ENCODE assay signal across 22 cellular contexts in genomic region chr6:25995507-25995906, GRCh38. TPM values are rescaled to one million over a fixed set of nuclear protein-coding genes. Genes with fewer than 3 reads are reported as not detected.
DNase-seq lines count a peak whose midpoint lies in the region; ATAC-seq, FAIRE-seq and TF ChIP-seq lines count a peak whose summit lies in the region.
"Had no signal": no experiment of that assay in that cellular context is flagged by ENCODE, and none has a peak within 500 bp of the region (broad histone marks: within the 10 kb centered on the region; RNA-seq: fewer than 3 reads in every experiment).

No MANE protein-coding gene starts in this region.

- H3K4me3 ChIP-seq in SU-DHL-6 (ENCODE audit: insufficient read depth, low read length, poor library complexity, severe bottlenecking) (no peak overlapping the region), small intestine (ENCODE audit: low read depth in 1 of 2, low read length in 2 of 2) (no peak overlapping the region)
- H3K4me3 ChIP-seq: adrenal gland, spleen had no signal

- peaks cover 40% of the 10 kb centered on the region for H3F3A ChIP-seq in SU-DHL-6 (ENCODE audit: insufficient read depth)

- FAIRE-seq in GM12891 (lab: Jason Lieb, UNC) (peak; percentile 83), small intestine (lab: Jason Lieb, UNC) (no peak)

- no peaks in the 10 kb centered on the region for H3K4me1 ChIP-seq in small intestine (ENCODE audit: control insufficient read depth in 2 of 2, insufficient read depth in 1 of 2, low read depth in 1 of 2, low read length in 1 of 2)

- peaks cover 8% of the 10 kb centered on the region for H3K36me3 ChIP-seq in SU-DHL-6 (ENCODE audit: low read length)
- H3K36me3 ChIP-seq in small intestine (ENCODE audit: control insufficient read depth in 2 of 2, insufficient read depth in 2 of 2, low read length in 2 of 2) = peaks cover 2 to 4% of the 10 kb centered on the region in 2 donors

- no peaks in the 10 kb centered on the region for H4K20me1 ChIP-seq in SU-DHL-6 (ENCODE audit: low read depth, low read length)

- no peak for TF ChIP-seq CTCF in SU-DHL-6 (IDR thresholded peaks at IDR 0.05; ENCODE audit: insufficient read depth, low read length, poor library complexity, severe bottlenecking)

- peaks cover 15% of the 10 kb centered on the region; the same call in 1 of the 2 replicates for H3K79me2 ChIP-seq in SU-DHL-6 (ENCODE audit: insufficient read depth, low read length)

- no peak overlapping the region for H3K9ac ChIP-seq in SU-DHL-6 (ENCODE audit: low read length)

- H3K9me3 ChIP-seq in SU-DHL-6 (ENCODE audit: insufficient read depth, low read length) (no peaks in the 10 kb centered on the region), small intestine (ENCODE audit: control insufficient read depth, low read depth) (no peaks in the 10 kb centered on the region)
- H3K9me3 ChIP-seq: adrenal gland, neutrophil, spleen had no signal

- no peaks in the 10 kb centered on the region for H3K9me2 ChIP-seq in SU-DHL-6 (replicated peaks; ENCODE audit: insufficient read depth, low read length)

- DNase-seq in GM12891 (ENCODE audit: insufficient read length, low spot score) (no peak), kidney tubule cell (ENCODE audit: low spot score) (peak; percentile 31), small intestine (no peak), NCI-H2196 treated with DMSO at 0.1 percent for 48 hours (lab: John Stamatoyannopoulos, UW; ENCODE audit: unreplicated experiment) (no peak)
- DNase-seq in activated effector memory CD4-positive, alpha-beta T cell treated with anti-CD3 and anti-CD28 coated beads, Interleukin-2, amount 50 U/mL, for 16 hours = no peak
- DNase-seq: activated CD4-positive, alpha-beta T cell treated with anti-CD3 and anti-CD28 coated beads, Interleukin-2, amount 50 U/mL, for 1 hour; activated CD8-positive, alpha-beta memory T cell treated with anti-CD3 and anti-CD28 coated beads, Interleukin-2, amount 50 U/mL, for 48 hours; activated effector memory CD4-positive, alpha-beta T cell treated with Interleukin-2 at 50 U/mL for 16 hours; adrenal gland; CD8-positive, alpha-beta memory T cell; dermis blood vessel endothelial cell; DND-41; left ventricle myocardium superior; NCI-H2171 treated with DMSO at 0.1 percent for 48 hours; NCI-H69; spleen; stimulated activated CD4-positive, alpha-beta T cell treated with anti-CD3 and anti-CD28 coated beads, Interleukin-4, amount 100 ng/mL, for 24 hours; stimulated activated naive CD8-positive, alpha-beta T cell treated with anti-CD3 and anti-CD28 coated beads, Interleukin-15, amount 100 ng/mL, for 72 hours; trophoblast cell had no signal

- no peaks in the 10 kb centered on the region for H3K27me3 ChIP-seq in SU-DHL-6 (ENCODE audit: low read length)
- no peaks in the 10 kb centered on the region for H3K27me3 ChIP-seq in small intestine (ENCODE audit: control insufficient read depth in 2 of 2, insufficient read depth in 2 of 2, low read length in 2 of 2)
- H3K27me3 ChIP-seq: adrenal gland, neutrophil, spleen had no signal

- H2AFZ ChIP-seq in SU-DHL-6 (ENCODE audit: low read depth, low read length, severe bottlenecking) = no peak overlapping the region

- 97 to 98% (median 97%) methylated on average over 1 of the region's 1 CpG for WGBS in small intestine, 3 donors

- peak; percentile 29 for ATAC-seq in HG03378 (IDR thresholded peaks at IDR 0.05; ENCODE audit: unreplicated experiment)
- ATAC-seq: left ventricle myocardium superior; stimulated activated naive CD8-positive, alpha-beta T cell treated with anti-CD3 and anti-CD28 coated beads, Interleukin-15, amount 100 ng/mL, for 72 hours had no signal

- peak overlapping the region; percentile 46 for H3K4me2 ChIP-seq in SU-DHL-6 (ENCODE audit: low read depth, low read length, poor library complexity, severe bottlenecking)

- peak overlapping the region; percentile 39; the same call in 1 of the 2 replicates for H3K27ac ChIP-seq in SU-DHL-6 (ENCODE audit: low read depth, low read length)
- H3K27ac ChIP-seq in small intestine (ENCODE audit: low read depth in 1 of 2, low read length in 1 of 2) = no peak overlapping the region
- H3K27ac ChIP-seq: adrenal gland, neutrophil, spleen had no signal

- TF ChIP-seq POLR2A in GM12891 (IDR thresholded peaks at IDR 0.05; ENCODE audit: low read depth, low read length) = no peak

TF ChIP-seq in GM12891, 5 proteins besides CTCF, POLR2A, EP300 and RAD21:
- TF ChIP-seq SPI1 (IDR thresholded peaks at IDR 0.05; ENCODE audit: low read depth, low read length) = peak; percentile 63
- no peak for TF ChIP-seq POLR2AphosphoS5 (IDR thresholded peaks at IDR 0.05; ENCODE audit: low read depth, low read length)

RNA-seq across cellular contexts. Expression of gene TRIM38, which starts 32.9 kb away (rescaled TPM):
- polyA plus RNA-seq in GM12891 (2012; ENCODE audit: low read depth, missing spikeins) = 6.0 TPM
- polyA plus RNA-seq in small intestine = 1 to 10 TPM; 3.5 to 6.3 (median 5.8) TPM
